In the genomic region with DNA sequence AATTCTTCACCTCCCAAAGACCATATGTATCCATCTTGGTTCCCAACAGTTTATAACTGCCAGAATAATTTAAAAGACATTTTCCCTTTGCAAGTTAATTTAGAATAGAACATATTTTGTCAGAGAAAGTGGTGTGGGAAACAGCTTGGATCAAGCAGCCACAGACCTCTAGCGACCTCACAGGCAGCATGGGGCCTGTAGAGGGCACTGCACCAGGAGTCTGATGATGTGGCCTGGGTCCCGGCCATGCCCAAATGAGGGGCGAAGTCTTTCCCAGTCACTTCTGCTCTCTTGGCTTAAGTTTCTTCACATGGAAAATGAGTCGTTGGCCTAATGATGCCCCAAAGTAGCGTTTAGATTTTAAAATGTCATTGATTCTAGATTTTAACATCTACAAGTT, we compare ENCODE assay signal across 1 cellular context.
TF ChIP-seq lines count a peak whose summit lies in the region.

No MANE protein-coding gene starts in this region.

TF ChIP-seq in WTC11, 78 proteins besides CTCF, POLR2A, EP300 and RAD21 (continued from another document):
- TF ChIP-seq, protein P1, sequence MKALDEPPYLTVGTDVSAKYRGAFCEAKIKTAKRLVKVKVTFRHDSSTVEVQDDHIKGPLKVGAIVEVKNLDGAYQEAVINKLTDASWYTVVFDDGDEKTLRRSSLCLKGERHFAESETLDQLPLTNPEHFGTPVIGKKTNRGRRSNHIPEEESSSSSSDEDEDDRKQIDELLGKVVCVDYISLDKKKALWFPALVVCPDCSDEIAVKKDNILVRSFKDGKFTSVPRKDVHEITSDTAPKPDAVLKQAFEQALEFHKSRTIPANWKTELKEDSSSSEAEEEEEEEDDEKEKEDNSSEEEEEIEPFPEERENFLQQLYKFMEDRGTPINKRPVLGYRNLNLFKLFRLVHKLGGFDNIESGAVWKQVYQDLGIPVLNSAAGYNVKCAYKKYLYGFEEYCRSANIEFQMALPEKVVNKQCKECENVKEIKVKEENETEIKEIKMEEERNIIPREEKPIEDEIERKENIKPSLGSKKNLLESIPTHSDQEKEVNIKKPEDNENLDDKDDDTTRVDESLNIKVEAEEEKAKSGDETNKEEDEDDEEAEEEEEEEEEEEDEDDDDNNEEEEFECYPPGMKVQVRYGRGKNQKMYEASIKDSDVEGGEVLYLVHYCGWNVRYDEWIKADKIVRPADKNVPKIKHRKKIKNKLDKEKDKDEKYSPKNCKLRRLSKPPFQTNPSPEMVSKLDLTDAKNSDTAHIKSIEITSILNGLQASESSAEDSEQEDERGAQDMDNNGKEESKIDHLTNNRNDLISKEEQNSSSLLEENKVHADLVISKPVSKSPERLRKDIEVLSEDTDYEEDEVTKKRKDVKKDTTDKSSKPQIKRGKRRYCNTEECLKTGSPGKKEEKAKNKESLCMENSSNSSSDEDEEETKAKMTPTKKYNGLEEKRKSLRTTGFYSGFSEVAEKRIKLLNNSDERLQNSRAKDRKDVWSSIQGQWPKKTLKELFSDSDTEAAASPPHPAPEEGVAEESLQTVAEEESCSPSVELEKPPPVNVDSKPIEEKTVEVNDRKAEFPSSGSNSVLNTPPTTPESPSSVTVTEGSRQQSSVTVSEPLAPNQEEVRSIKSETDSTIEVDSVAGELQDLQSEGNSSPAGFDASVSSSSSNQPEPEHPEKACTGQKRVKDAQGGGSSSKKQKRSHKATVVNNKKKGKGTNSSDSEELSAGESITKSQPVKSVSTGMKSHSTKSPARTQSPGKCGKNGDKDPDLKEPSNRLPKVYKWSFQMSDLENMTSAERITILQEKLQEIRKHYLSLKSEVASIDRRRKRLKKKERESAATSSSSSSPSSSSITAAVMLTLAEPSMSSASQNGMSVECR (CRISPR knock-in tag; IDR thresholded peaks at IDR 0.05; ENCODE audit: borderline replicate concordance): no peak
- TF ChIP-seq, protein P2, sequence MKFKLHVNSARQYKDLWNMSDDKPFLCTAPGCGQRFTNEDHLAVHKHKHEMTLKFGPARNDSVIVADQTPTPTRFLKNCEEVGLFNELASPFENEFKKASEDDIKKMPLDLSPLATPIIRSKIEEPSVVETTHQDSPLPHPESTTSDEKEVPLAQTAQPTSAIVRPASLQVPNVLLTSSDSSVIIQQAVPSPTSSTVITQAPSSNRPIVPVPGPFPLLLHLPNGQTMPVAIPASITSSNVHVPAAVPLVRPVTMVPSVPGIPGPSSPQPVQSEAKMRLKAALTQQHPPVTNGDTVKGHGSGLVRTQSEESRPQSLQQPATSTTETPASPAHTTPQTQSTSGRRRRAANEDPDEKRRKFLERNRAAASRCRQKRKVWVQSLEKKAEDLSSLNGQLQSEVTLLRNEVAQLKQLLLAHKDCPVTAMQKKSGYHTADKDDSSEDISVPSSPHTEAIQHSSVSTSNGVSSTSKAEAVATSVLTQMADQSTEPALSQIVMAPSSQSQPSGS (CRISPR knock-in tag; IDR thresholded peaks at IDR 0.05; ENCODE audit: borderline replicate concordance, low read depth): no peak
